1 cellular context compared by ENCODE assay signal in genomic region chr1:8061210-8061609, GRCh38.
TF ChIP-seq lines count a peak whose summit lies in the region.

No MANE protein-coding gene starts in this region.

TF ChIP-seq in HCT116, 20 proteins besides CTCF, POLR2A, EP300 and RAD21 (continued from another document):
- TF ChIP-seq TCF7L2 (IDR thresholded peaks at IDR 0.05; ENCODE audit: borderline replicate concordance, extremely low read depth, insufficient read depth, insufficient read length): no peak
- TF ChIP-seq JUND (IDR thresholded peaks at IDR 0.05): no peak
- TF ChIP-seq ATF3 (IDR thresholded peaks at IDR 0.05): no peak
- TF ChIP-seq EGR1 (IDR thresholded peaks at IDR 0.05; ENCODE audit: low read depth): no peak
- no peak for TF ChIP-seq FOSL1 (IDR thresholded peaks at IDR 0.05; ENCODE audit: low read depth)
- no peak; the same call in 1 of the 2 replicates for TF ChIP-seq SIN3A (IDR thresholded peaks at IDR 0.05; ENCODE audit: low read depth)
- TF ChIP-seq SRF (IDR thresholded peaks at IDR 0.05; ENCODE audit: low read depth): no peak
- TF ChIP-seq SP1 (IDR thresholded peaks at IDR 0.05; ENCODE audit: low read depth): peak; percentile 34; the same call in 1 of the 2 replicates
- TF ChIP-seq ZFX (IDR thresholded peaks at IDR 0.05): no peak
- no peak for TF ChIP-seq CEBPB (IDR thresholded peaks at IDR 0.05; ENCODE audit: low read depth)
- TF ChIP-seq MAX (IDR thresholded peaks at IDR 0.05): 0 out of 2 replicates have a peak, but pooled peaks have one; percentile 32
TF ChIP-seq in HCT116: peak in this region for 3.
